30 cellular contexts compared by ENCODE assay signal in genomic region chr9:116928283-116928682, GRCh38.
"Had no signal": no experiment of that assay in that cellular context is flagged by ENCODE, and none has a peak within 500 bp of the region (broad histone marks: within the 10 kb centered on the region; RNA-seq: fewer than 3 reads in every experiment).

No MANE protein-coding gene starts in this region.

- H3K4me3 ChIP-seq: adrenal gland, ascending aorta, dorsolateral prefrontal cortex, gastroesophageal sphincter, lower lobe of right lung, smooth muscle cell, testis, vagina had no signal

- H3K36me3 ChIP-seq: adrenal gland, ascending aorta, brain microvascular endothelial cell, gastroesophageal sphincter, lower lobe of right lung, vagina had no signal

- ATAC-seq: activated CD4-positive, alpha-beta T cell treated with anti-CD3 and anti-CD28 coated beads for 36 hours; activated T-cell treated with anti-CD3 and anti-CD28 coated beads, Interleukin-2, amount 50 U/mL, for 4 hours; effector memory CD8-positive, alpha-beta T cell; gastroesophageal sphincter; left lobe of liver; lower lobe of right lung; naive thymus-derived CD4-positive, alpha-beta T cell; sciatic nerve; stimulated activated naive B cell treated with anti-CD40 and anti-IgM and Interleukin-4, amounts not matched to agents 10 μg/mL and 1 μg/mL and 100 μg/mL, for 72 hours had no signal

- H3K27me3 ChIP-seq: adrenal gland, ascending aorta, brain microvascular endothelial cell, dorsolateral prefrontal cortex, testis, vagina had no signal

- H3K4me2 ChIP-seq: smooth muscle cell had no signal

- H3K27ac ChIP-seq: adrenal gland, ascending aorta, brain microvascular endothelial cell, gastroesophageal sphincter, lower lobe of right lung, testis, vagina had no signal

- FAIRE-seq: colon had no signal

- H3K9me3 ChIP-seq: adrenal gland, ascending aorta, gastroesophageal sphincter, lower lobe of right lung, testis, vagina had no signal

- H3K4me1 ChIP-seq: adrenal gland, ascending aorta, gastroesophageal sphincter, lower lobe of right lung, testis, vagina had no signal

- DNase-seq: activated B cell treated with CpG ODN at 0.5 μM for 24 hours; activated CD4-positive, alpha-beta T cell treated with anti-CD3 and anti-CD28 coated beads for 36 hours; activated CD4-positive, alpha-beta T cell treated with anti-CD3 and anti-CD28 coated beads, Interleukin-2, amount 50 U/mL, for 4 hours; activated CD8-positive, alpha-beta memory T cell treated with anti-CD3 and anti-CD28 coated beads for 24 hours; activated CD8-positive, alpha-beta memory T cell treated with anti-CD3 and anti-CD28 coated beads, Interleukin-2, amount 50 U/mL, for 4 hours; activated naive CD4-positive, alpha-beta T cell; activated T-cell treated with anti-CD3 and anti-CD28 coated beads, Interleukin-2, amount 50 U/mL, for 4 hours; adrenal gland; brain microvascular endothelial cell; central memory CD4-positive, alpha-beta T cell; dorsolateral prefrontal cortex; effector memory CD8-positive, alpha-beta T cell; head of caudate nucleus; immature natural killer cell; lower lobe of right lung; naive thymus-derived CD4-positive, alpha-beta T cell; occipital lobe; stimulated activated CD4-positive, alpha-beta T cell treated with anti-CD3 and anti-CD28 coated beads, Interleukin-2, amount 100 ng/mL, for 48 hours; stimulated activated CD8-positive, alpha-beta memory T cell treated with anti-CD3 and anti-CD28 coated beads, Interleukin-4, amount 100 ng/mL, for 48 hours; stimulated activated naive B cell treated with anti-CD40 and anti-IgM and Interleukin-4, amounts not matched to agents 10 μg/mL and 1 μg/mL and 100 μg/mL, for 72 hours; T-helper 9 cell; testis; trophoblast cell had no signal
